ENCODE assay signal across 8 cellular contexts in the genomic region with DNA sequence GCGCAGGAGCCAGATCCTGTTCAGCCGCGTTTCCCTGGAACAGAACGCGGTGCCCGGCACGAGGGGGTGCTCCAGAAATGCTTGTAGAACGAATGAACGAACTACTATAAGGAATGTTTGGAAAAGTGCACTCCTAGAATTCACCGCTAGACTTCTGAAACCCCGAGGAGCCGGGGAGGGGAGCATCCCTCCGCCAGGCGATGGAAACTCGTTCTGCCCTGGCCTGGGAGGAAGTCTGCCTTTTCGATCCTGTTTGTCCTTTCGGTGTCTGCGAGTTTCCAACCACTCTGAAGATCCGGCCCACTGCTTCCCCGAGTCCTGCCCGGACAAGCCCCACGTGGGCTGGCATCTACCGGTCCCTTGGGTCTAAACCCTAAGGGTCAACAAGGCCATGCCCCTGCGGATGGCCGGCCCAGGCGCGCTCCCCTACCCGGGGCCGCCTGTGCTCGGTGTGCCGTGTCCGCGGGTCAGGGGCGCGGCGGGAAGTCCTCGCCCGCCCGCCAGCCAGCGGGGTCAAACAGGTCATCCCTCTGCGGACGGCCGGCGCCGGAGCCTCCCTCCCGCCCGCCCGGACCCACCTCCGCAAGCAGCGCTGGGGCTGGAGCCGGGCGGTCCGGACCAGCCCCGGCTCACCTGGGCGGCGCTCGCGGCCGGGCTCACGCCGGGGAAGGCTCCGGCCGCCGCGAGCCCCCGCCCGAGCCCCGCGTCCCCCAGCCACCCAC. TPM values are rescaled to one million over a fixed set of nuclear protein-coding genes. Genes with fewer than 3 reads are reported as not detected.
DNase-seq lines count a peak whose midpoint lies in the region; ATAC-seq and TF ChIP-seq lines count a peak whose summit lies in the region.

No MANE protein-coding gene starts in this region.

- DNase-seq in activated T-cell treated with anti-CD3 and anti-CD28 coated beads, Interleukin-2, amount 50 U/mL, for 72 hours = no peak
- no peak for DNase-seq in activated T-cell treated with anti-CD3 and anti-CD28 coated beads, Interleukin-2, amount 50 U/mL, for 1 hour
- no peak for DNase-seq in activated CD8-positive, alpha-beta T cell treated with anti-CD3 and anti-CD28 coated beads for 36 hours
- DNase-seq in left ventricle myocardium inferior (peak; percentile 48), occipital lobe (lab: John Stamatoyannopoulos, UW) (no peak)
- no peak for DNase-seq in effector memory CD8-positive, alpha-beta T cell

- no peak overlapping the region for H3K27ac Mint-ChIP-seq in activated T-cell treated with anti-CD3 and anti-CD28 coated beads, Interleukin-2, amount 50 U/mL, for 72 hours
- H3K27ac Mint-ChIP-seq in activated CD8-positive, alpha-beta T cell treated with anti-CD3 and anti-CD28 coated beads for 36 hours = no peak overlapping the region
- no peak overlapping the region for H3K27ac Mint-ChIP-seq in effector memory CD8-positive, alpha-beta T cell

- H3K27me3 ChIP-seq in left ventricle myocardium inferior (ENCODE audit: low read depth) (peaks cover 49% of the 10 kb centered on the region), rectal smooth muscle tissue (ENCODE audit: control insufficient read depth, insufficient read depth, low read length) (no peaks in the 10 kb centered on the region)

- no peak for TF ChIP-seq CTCF in activated CD8-positive, alpha-beta T cell treated with anti-CD3 and anti-CD28 coated beads for 36 hours (IDR thresholded peaks at IDR 0.05)
- peak; percentile 28 for TF ChIP-seq CTCF in left ventricle myocardium inferior (IDR thresholded peaks at IDR 0.05; ENCODE audit: borderline replicate concordance)

- peak overlapping the region; percentile 7 for H3K9ac ChIP-seq in rectal smooth muscle tissue (ENCODE audit: low read length)

- peaks cover 56% of the 10 kb centered on the region for H3K27me3 Mint-ChIP-seq in activated T-cell treated with anti-CD3 and anti-CD28 coated beads, Interleukin-2, amount 50 U/mL, for 72 hours (ENCODE audit: low read depth)
- H3K27me3 Mint-ChIP-seq in activated CD8-positive, alpha-beta T cell treated with anti-CD3 and anti-CD28 coated beads for 36 hours = peaks cover 49% of the 10 kb centered on the region
- peaks cover 59 to 72% of the 10 kb centered on the region in 2 donors for H3K27me3 Mint-ChIP-seq in effector memory CD8-positive, alpha-beta T cell

- H3K27ac ChIP-seq in left ventricle myocardium inferior (replicated peaks) = peak overlapping the region; percentile 84
- peak overlapping the region; percentile 66 for H3K27ac ChIP-seq in rectal smooth muscle tissue (ENCODE audit: low read depth, low read length)

- CTCF ChIA-PET in activated CD8-positive, alpha-beta T cell treated with anti-CD3 and anti-CD28 coated beads for 36 hours (lab: Charles Lee) = interaction anchor here (1.1 kb wide), 1 partner anchor 60 kb away, joined by 3 read pairs; no protein-coding TSS in a partner anchor

- no peaks in the 10 kb centered on the region for H3K9me3 Mint-ChIP-seq in activated T-cell treated with anti-CD3 and anti-CD28 coated beads, Interleukin-2, amount 50 U/mL, for 72 hours
- no peaks in the 10 kb centered on the region for H3K9me3 Mint-ChIP-seq in activated CD8-positive, alpha-beta T cell treated with anti-CD3 and anti-CD28 coated beads for 36 hours
- no peaks in the 10 kb centered on the region for H3K9me3 Mint-ChIP-seq in effector memory CD8-positive, alpha-beta T cell

- peak; percentile 29 for ATAC-seq in activated T-cell treated with anti-CD3 and anti-CD28 coated beads, Interleukin-2, amount 50 U/mL, for 72 hours (replicated peaks in 1 of 2)
- peak; percentile 17 for ATAC-seq in activated CD8-positive, alpha-beta T cell treated with anti-CD3 and anti-CD28 coated beads for 36 hours
- ATAC-seq in GM21381 (IDR thresholded peaks at IDR 0.05; ENCODE audit: unreplicated experiment) = no peak
- no peak for ATAC-seq in effector memory CD8-positive, alpha-beta T cell (replicated peaks)

- peaks cover 13% of the 10 kb centered on the region for H3K4me1 Mint-ChIP-seq in activated T-cell treated with anti-CD3 and anti-CD28 coated beads, Interleukin-2, amount 50 U/mL, for 72 hours (ENCODE audit: low read depth)
- H3K4me1 Mint-ChIP-seq in activated CD8-positive, alpha-beta T cell treated with anti-CD3 and anti-CD28 coated beads for 36 hours (ENCODE audit: low read depth) = peaks cover 9% of the 10 kb centered on the region
- peaks cover 9 to 11% of the 10 kb centered on the region in 2 donors for H3K4me1 Mint-ChIP-seq in effector memory CD8-positive, alpha-beta T cell (ENCODE audit: low read depth in 2 of 2)

- peaks cover 47% of the 10 kb centered on the region for H3K4me1 ChIP-seq in left ventricle myocardium inferior
- H3K4me1 ChIP-seq in rectal smooth muscle tissue (ENCODE audit: control insufficient read depth, insufficient read depth, low read length) = peaks cover 5% of the 10 kb centered on the region

- no peaks in the 10 kb centered on the region for H3K9me3 ChIP-seq in left ventricle myocardium inferior (replicated peaks)

- H3K4me3 ChIP-seq in left ventricle myocardium inferior = peak overlapping the region; percentile 69
- H3K4me3 ChIP-seq in rectal smooth muscle tissue (ENCODE audit: low read length) = peak overlapping the region; percentile 77

- intact Hi-C loops in activated CD8-positive, alpha-beta T cell treated with anti-CD3 and anti-CD28 coated beads for 36 hours (cut with micrococcal nuclease) = no loop called here
- intact Hi-C loops in left ventricle myocardium inferior (cut with micrococcal nuclease) = loop anchor here (10.0 kb wide), 1 partner anchor 830 kb away; no protein-coding TSS in a partner anchor

- peaks cover 0 to 1% of the 10 kb centered on the region in 2 donors for H3K36me3 Mint-ChIP-seq in activated T-cell treated with anti-CD3 and anti-CD28 coated beads, Interleukin-2, amount 50 U/mL, for 72 hours (ENCODE audit: insufficient read depth in 2 of 2)
- H3K36me3 Mint-ChIP-seq in activated CD8-positive, alpha-beta T cell treated with anti-CD3 and anti-CD28 coated beads for 36 hours (ENCODE audit: low read depth) = no peaks in the 10 kb centered on the region
- H3K36me3 Mint-ChIP-seq in effector memory CD8-positive, alpha-beta T cell (ENCODE audit: insufficient read depth) = peaks cover 3% of the 10 kb centered on the region

- no peaks in the 10 kb centered on the region for H3K36me3 ChIP-seq in left ventricle myocardium inferior
- no peaks in the 10 kb centered on the region for H3K36me3 ChIP-seq in rectal smooth muscle tissue (ENCODE audit: control insufficient read depth, insufficient read depth, low read length)

- POLR2A ChIA-PET in activated CD8-positive, alpha-beta T cell treated with anti-CD3 and anti-CD28 coated beads for 36 hours (lab: Charles Lee) = no interaction called here

- peak overlapping the region; percentile 40 to 57 for H3K4me3 Mint-ChIP-seq in activated T-cell treated with anti-CD3 and anti-CD28 coated beads, Interleukin-2, amount 50 U/mL, for 72 hours
- H3K4me3 Mint-ChIP-seq in activated CD8-positive, alpha-beta T cell treated with anti-CD3 and anti-CD28 coated beads for 36 hours = no peak overlapping the region
- no peak overlapping the region for H3K4me3 Mint-ChIP-seq in effector memory CD8-positive, alpha-beta T cell

RNA-seq across cellular contexts. Expression of gene SULF2, which starts 0.5 kb away (rescaled TPM):
- total RNA-seq in activated T-cell treated with anti-CD3 and anti-CD28 coated beads, Interleukin-2, amount 50 U/mL, for 72 hours = under 1 TPM; 0.65 to 0.72 TPM
- under 1 TPM; 0.47 to 0.50 TPM for total RNA-seq in activated CD8-positive, alpha-beta T cell treated with anti-CD3 and anti-CD28 coated beads for 36 hours
- total RNA-seq in left ventricle myocardium inferior (40.7 TPM), occipital lobe (9.4 TPM)

Comparison
In these comparisons a context has a peak if more than half of its experiments do, and no peak if none do; other contexts are left out.
1. ATAC-seq: peak in activated T-cell treated with anti-CD3 and anti-CD28 coated beads, Interleukin-2, amount 50 U/mL, for 72 hours (2 of 2) and activated CD8-positive, alpha-beta T cell treated with anti-CD3 and anti-CD28 coated beads for 36 hours (single experiment); none in GM21381 (single experiment) and effector memory CD8-positive, alpha-beta T cell (single experiment).
2. H3K4me3 Mint-ChIP-seq: peak in activated T-cell treated with anti-CD3 and anti-CD28 coated beads, Interleukin-2, amount 50 U/mL, for 72 hours (2 of 2); none in activated CD8-positive, alpha-beta T cell treated with anti-CD3 and anti-CD28 coated beads for 36 hours (single experiment) and effector memory CD8-positive, alpha-beta T cell (0 of 2).